ENCODE assay signal across 1 cellular context in genomic region chr11:6498121-6498520, GRCh38.
TF ChIP-seq lines count a peak whose summit lies in the region.

No MANE protein-coding gene starts in this region.

TF ChIP-seq in HepG2, 621 proteins besides CTCF, POLR2A, EP300 and RAD21:
- TF ChIP-seq THAP7 (CRISPR knock-in tag; IDR thresholded peaks at IDR 0.05) (no peak), U2AF1 (optimal IDR thresholded peaks at IDR 0.05; ENCODE audit: low read depth, low read length) (no peak), ZNF513 (CRISPR knock-in tag; conservative IDR thresholded peaks at IDR 0.05) (no peak), ZNF773 (CRISPR knock-in tag; IDR thresholded peaks at IDR 0.05; ENCODE audit: borderline replicate concordance) (no peak), NONO (IDR thresholded peaks at IDR 0.05) (no peak), NONO (CRISPR knock-in tag; conservative IDR thresholded peaks at IDR 0.05) (no peak), GLI4 (CRISPR knock-in tag; IDR thresholded peaks at IDR 0.05; ENCODE audit: borderline replicate concordance) (no peak), ZNF136 (CRISPR knock-in tag; IDR thresholded peaks at IDR 0.05; ENCODE audit: low read depth) (no peak), STAT6 (CRISPR knock-in tag; IDR thresholded peaks at IDR 0.05; ENCODE audit: borderline replicate concordance) (no peak), ZNF225 (CRISPR knock-in tag; IDR thresholded peaks at IDR 0.05) (no peak), SMAD3 (CRISPR knock-in tag; IDR thresholded peaks at IDR 0.05) (no peak), NFKB2 (CRISPR knock-in tag; IDR thresholded peaks at IDR 0.05; ENCODE audit: borderline replicate concordance) (no peak)
TF ChIP-seq in HepG2: peak in this region for 0.
